In the genomic region with DNA sequence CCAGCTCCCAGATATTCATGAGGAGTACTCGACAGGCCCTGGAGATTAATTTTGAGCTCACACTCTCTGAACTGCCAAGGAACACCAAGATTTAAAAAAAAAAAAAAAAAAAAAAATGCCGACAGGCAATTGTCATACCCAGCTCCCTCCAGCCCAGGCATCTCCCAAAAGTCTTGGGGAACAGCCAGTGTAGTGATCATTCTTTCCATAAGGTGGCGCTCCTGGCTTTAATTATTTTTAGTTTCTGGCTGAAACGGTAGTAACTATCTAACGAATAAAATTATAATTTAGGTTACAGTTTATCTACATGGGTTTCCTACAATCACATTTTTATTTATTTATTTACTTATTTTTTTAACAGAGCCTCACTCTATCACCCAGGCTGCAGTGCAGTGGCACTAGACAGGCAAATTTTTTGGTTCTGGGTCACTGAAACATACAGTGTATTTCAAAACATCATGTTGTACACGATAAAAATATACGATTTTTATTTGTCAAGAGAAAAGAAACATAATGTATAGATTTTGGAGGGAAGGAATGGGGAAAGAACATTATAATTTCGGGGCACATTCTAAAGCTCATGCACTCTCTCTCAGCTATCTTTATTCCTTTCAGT, we compare ENCODE assay signal across 9 cellular contexts.
DNase-seq lines count a peak whose midpoint lies in the region; ATAC-seq and TF ChIP-seq lines count a peak whose summit lies in the region.
"Had no signal": no experiment of that assay in that cellular context is flagged by ENCODE, and none has a peak within 500 bp of the region (broad histone marks: within the 10 kb centered on the region; RNA-seq: fewer than 3 reads in every experiment).

No MANE protein-coding gene starts in this region.

- H3K4me1 ChIP-seq in SJCRH30 (no peaks in the 10 kb centered on the region), mucosa of descending colon (ENCODE audit: low read depth) (peaks cover 4% of the 10 kb centered on the region)

- H3K36me3 ChIP-seq in SJCRH30 (no peaks in the 10 kb centered on the region), mucosa of descending colon (ENCODE audit: low read depth) (no peaks in the 10 kb centered on the region)

- no peak overlapping the region for H3K27ac ChIP-seq in SJCRH30

- no peaks in the 10 kb centered on the region for H3K9me3 Mint-ChIP-seq in activated T-helper 1 cell treated with anti-CD3 and anti-CD28 coated beads, Interleukin-12 subunit alpha, Interleukin-12 subunit beta, Interleukin-2, Interleukin-4 antibody, amounts not matched to agents 30 ng/mL and 10 ng/mL and 1 ng/mL, durations not matched to agents 14 hours and 24 hours and 36 hours
- H3K9me3 Mint-ChIP-seq: activated naive CD4-positive, alpha-beta T cell treated with anti-CD3 and anti-CD28 coated beads, Interleukin-2, amount 50 U/mL, for 24 hours had no signal

- H3K4me3 ChIP-seq in SJCRH30 = no peak overlapping the region
- H3K4me3 ChIP-seq in mucosa of descending colon = no peak overlapping the region

- H3K27me3 ChIP-seq in SJCRH30 = no peaks in the 10 kb centered on the region

- no peak overlapping the region for H3K4me3 Mint-ChIP-seq in activated T-helper 1 cell treated with anti-CD3 and anti-CD28 coated beads, Interleukin-12 subunit alpha, Interleukin-12 subunit beta, Interleukin-2, Interleukin-4 antibody, amounts not matched to agents 30 ng/mL and 10 ng/mL and 1 ng/mL, durations not matched to agents 14 hours and 24 hours and 36 hours
- H3K4me3 Mint-ChIP-seq: activated naive CD4-positive, alpha-beta T cell treated with anti-CD3 and anti-CD28 coated beads, Interleukin-2, amount 50 U/mL, for 24 hours had no signal

- ATAC-seq in mucosa of descending colon = peak; percentile 41

- DNase-seq in DMS79 treated with DMSO at 0.1 percent for 48 hours (lab: John Stamatoyannopoulos, UW) (peak; percentile 7), DMS79 (lab: John Stamatoyannopoulos, UW) (no peak), HT1080 (ENCODE audit: low read depth) (peak; percentile 63), SJCRH30 (peak; percentile 42 to 67), epidermal melanocyte (ENCODE audit: insufficient read length, low spot score) (peak; percentile 46), mucosa of descending colon (peak in 1 of 3 donors; percentile 82), cerebellar nuclear complex (lab: John Stamatoyannopoulos, UW) (no peak)
- no peak for DNase-seq in activated T-helper 1 cell treated with anti-CD3 and anti-CD28 coated beads, Interleukin-12 subunit alpha, Interleukin-12 subunit beta, Interleukin-2, Interleukin-4 antibody, amounts not matched to agents 30 ng/mL and 10 ng/mL and 1 ng/mL, durations not matched to agents 14 hours and 24 hours and 36 hours (ENCODE audit: low spot score)

- H3K4me1 Mint-ChIP-seq in activated T-helper 1 cell treated with anti-CD3 and anti-CD28 coated beads, Interleukin-12 subunit alpha, Interleukin-12 subunit beta, Interleukin-2, Interleukin-4 antibody, amounts not matched to agents 30 ng/mL and 10 ng/mL and 1 ng/mL, durations not matched to agents 14 hours and 24 hours and 36 hours (ENCODE audit: low read depth) = no peaks in the 10 kb centered on the region
- H3K4me1 Mint-ChIP-seq: activated naive CD4-positive, alpha-beta T cell treated with anti-CD3 and anti-CD28 coated beads, Interleukin-2, amount 50 U/mL, for 24 hours had no signal

- H3K36me3 Mint-ChIP-seq in activated T-helper 1 cell treated with anti-CD3 and anti-CD28 coated beads, Interleukin-12 subunit alpha, Interleukin-12 subunit beta, Interleukin-2, Interleukin-4 antibody, amounts not matched to agents 30 ng/mL and 10 ng/mL and 1 ng/mL, durations not matched to agents 14 hours and 24 hours and 36 hours (ENCODE audit: low read depth) = no peaks in the 10 kb centered on the region
- H3K36me3 Mint-ChIP-seq: activated naive CD4-positive, alpha-beta T cell treated with anti-CD3 and anti-CD28 coated beads, Interleukin-2, amount 50 U/mL, for 24 hours had no signal

- no peak overlapping the region for H3K27ac Mint-ChIP-seq in activated T-helper 1 cell treated with anti-CD3 and anti-CD28 coated beads, Interleukin-12 subunit alpha, Interleukin-12 subunit beta, Interleukin-2, Interleukin-4 antibody, amounts not matched to agents 30 ng/mL and 10 ng/mL and 1 ng/mL, durations not matched to agents 14 hours and 24 hours and 36 hours
- H3K27ac Mint-ChIP-seq: activated naive CD4-positive, alpha-beta T cell treated with anti-CD3 and anti-CD28 coated beads, Interleukin-2, amount 50 U/mL, for 24 hours had no signal

- peak; percentile 56 for TF ChIP-seq CTCF in mucosa of descending colon (IDR thresholded peaks at IDR 0.05)

- H3K9me3 ChIP-seq in SJCRH30 (replicated peaks) = no peaks in the 10 kb centered on the region
- no peaks in the 10 kb centered on the region for H3K9me3 ChIP-seq in mucosa of descending colon

- intact Hi-C loops in mucosa of descending colon (cut with DNase I, micrococcal nuclease) = loop anchor here (5.0 kb wide), 1 partner anchor 717 kb away; no protein-coding TSS in a partner anchor
- intact Hi-C loops in activated T-helper 1 cell treated with anti-CD3 and anti-CD28 coated beads, Interleukin-12 subunit alpha, Interleukin-12 subunit beta, Interleukin-2, Interleukin-4 antibody, amounts not matched to agents 30 ng/mL and 10 ng/mL and 1 ng/mL, durations not matched to agents 14 hours and 24 hours and 36 hours (cut with micrococcal nuclease) = loop anchor here (5.0 kb wide), 1 partner anchor 1142 kb away; no protein-coding TSS in a partner anchor

- H3K27me3 Mint-ChIP-seq in activated T-helper 1 cell treated with anti-CD3 and anti-CD28 coated beads, Interleukin-12 subunit alpha, Interleukin-12 subunit beta, Interleukin-2, Interleukin-4 antibody, amounts not matched to agents 30 ng/mL and 10 ng/mL and 1 ng/mL, durations not matched to agents 14 hours and 24 hours and 36 hours (ENCODE audit: insufficient read depth) = peaks cover 3% of the 10 kb centered on the region

Comparison
In these comparisons a context has a peak if more than half of its experiments do, and no peak if none do; other contexts are left out.
1. DNase-seq: peak in DMS79 treated with DMSO at 0.1 percent for 48 hours (single experiment), HT1080 (single experiment), SJCRH30 (2 of 2) and epidermal melanocyte (single experiment); none in DMS79 (single experiment), activated T-helper 1 cell treated with anti-CD3 and anti-CD28 coated beads, Interleukin-12 subunit alpha, Interleukin-12 subunit beta, Interleukin-2, Interleukin-4 antibody, amounts not matched to agents 30 ng/mL and 10 ng/mL and 1 ng/mL, durations not matched to agents 14 hours and 24 hours and 36 hours (single experiment) and cerebellar nuclear complex (0 of 2).